In genomic region chr9:86281577-86282076, GRCh38 we compare ENCODE assay signal across 1 cellular context.
TF ChIP-seq lines count a peak whose summit lies in the region.

No MANE protein-coding gene starts in this region.

TF ChIP-seq in HepG2, 621 proteins besides CTCF, POLR2A, EP300 and RAD21 (continued from another document and continues in another):
- TF ChIP-seq CBX1 (IDR thresholded peaks at IDR 0.05; ENCODE audit: low read depth) (no peak), ZBTB10 (CRISPR knock-in tag; IDR thresholded peaks at IDR 0.05; ENCODE audit: borderline replicate concordance) (peak; percentile 15; the same call in 1 of the 2 replicates), MXD3 (CRISPR knock-in tag; IDR thresholded peaks at IDR 0.05) (no peak; the same call in 1 of the 2 replicates), POGZ (CRISPR knock-in tag; IDR thresholded peaks at IDR 0.05) (0 out of 2 replicates have a peak, but pooled peaks have one; percentile 23), SOX13 (IDR thresholded peaks at IDR 0.05) (no peak), SOX13 (CRISPR knock-in tag; conservative IDR thresholded peaks at IDR 0.05 in 1 of 2, IDR thresholded peaks at IDR 0.05 in 1 of 2) (no peak; a peak in 1 of 4 replicates), NKX3-1 (CRISPR knock-in tag; IDR thresholded peaks at IDR 0.05) (no peak), PHF8 (CRISPR knock-in tag; IDR thresholded peaks at IDR 0.05) (peak; percentile 83; the same call in 1 of the 2 replicates), ZNF574 (CRISPR knock-in tag; IDR thresholded peaks at IDR 0.05) (no peak), MAFF (IDR thresholded peaks at IDR 0.05; ENCODE audit: low read depth, low read length) (no peak), ZNF768 (CRISPR knock-in tag; IDR thresholded peaks at IDR 0.05) (no peak), KDM1A (CRISPR knock-in tag; IDR thresholded peaks at IDR 0.05) (no peak), NR2F2 (IDR thresholded peaks at IDR 0.05; ENCODE audit: borderline replicate concordance, low read depth) (peak; percentile 50; the same call in 1 of the 2 replicates), RBAK (CRISPR knock-in tag; IDR thresholded peaks at IDR 0.05) (no peak), ZNF256 (CRISPR knock-in tag; conservative IDR thresholded peaks at IDR 0.05) (no peak), KLF13 (CRISPR knock-in tag; IDR thresholded peaks at IDR 0.05) (peak; percentile 49; the same call in 1 of the 2 replicates), SMAD3 (CRISPR knock-in tag; IDR thresholded peaks at IDR 0.05) (peak; percentile 14; the same call in 1 of the 2 replicates), CSRNP1 (CRISPR knock-in tag; IDR thresholded peaks at IDR 0.05) (0 out of 2 replicates have a peak, but pooled peaks have one; percentile 6), ZNF782 (CRISPR knock-in tag; IDR thresholded peaks at IDR 0.05; ENCODE audit: borderline replicate concordance) (no peak), CERS6 (CRISPR knock-in tag; IDR thresholded peaks at IDR 0.05) (no peak), ZNF839 (CRISPR knock-in tag; IDR thresholded peaks at IDR 0.05; ENCODE audit: borderline replicate concordance) (peak; percentile 81; the same call in 1 of the 2 replicates), BCL6 (CRISPR knock-in tag; IDR thresholded peaks at IDR 0.05) (no peak), ZNF317 (CRISPR knock-in tag; IDR thresholded peaks at IDR 0.05) (0 out of 2 replicates have a peak, but pooled peaks have one; percentile 44), ESRRA (CRISPR knock-in tag; IDR thresholded peaks at IDR 0.05; ENCODE audit: low read depth) (peak; percentile 7; the same call in 1 of the 2 replicates)
- TF ChIP-seq, protein P1, sequence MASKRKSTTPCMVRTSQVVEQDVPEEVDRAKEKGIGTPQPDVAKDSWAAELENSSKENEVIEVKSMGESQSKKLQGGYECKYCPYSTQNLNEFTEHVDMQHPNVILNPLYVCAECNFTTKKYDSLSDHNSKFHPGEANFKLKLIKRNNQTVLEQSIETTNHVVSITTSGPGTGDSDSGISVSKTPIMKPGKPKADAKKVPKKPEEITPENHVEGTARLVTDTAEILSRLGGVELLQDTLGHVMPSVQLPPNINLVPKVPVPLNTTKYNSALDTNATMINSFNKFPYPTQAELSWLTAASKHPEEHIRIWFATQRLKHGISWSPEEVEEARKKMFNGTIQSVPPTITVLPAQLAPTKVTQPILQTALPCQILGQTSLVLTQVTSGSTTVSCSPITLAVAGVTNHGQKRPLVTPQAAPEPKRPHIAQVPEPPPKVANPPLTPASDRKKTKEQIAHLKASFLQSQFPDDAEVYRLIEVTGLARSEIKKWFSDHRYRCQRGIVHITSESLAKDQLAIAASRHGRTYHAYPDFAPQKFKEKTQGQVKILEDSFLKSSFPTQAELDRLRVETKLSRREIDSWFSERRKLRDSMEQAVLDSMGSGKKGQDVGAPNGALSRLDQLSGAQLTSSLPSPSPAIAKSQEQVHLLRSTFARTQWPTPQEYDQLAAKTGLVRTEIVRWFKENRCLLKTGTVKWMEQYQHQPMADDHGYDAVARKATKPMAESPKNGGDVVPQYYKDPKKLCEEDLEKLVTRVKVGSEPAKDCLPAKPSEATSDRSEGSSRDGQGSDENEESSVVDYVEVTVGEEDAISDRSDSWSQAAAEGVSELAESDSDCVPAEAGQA (IDR thresholded peaks at IDR 0.05; ENCODE audit: low read depth), result no peak
- TF ChIP-seq, protein P1 (CRISPR knock-in tag; IDR thresholded peaks at IDR 0.05; ENCODE audit: borderline replicate concordance), result peak; percentile 17; the same call in 1 of the 2 replicates
- TF ChIP-seq, protein P2, sequence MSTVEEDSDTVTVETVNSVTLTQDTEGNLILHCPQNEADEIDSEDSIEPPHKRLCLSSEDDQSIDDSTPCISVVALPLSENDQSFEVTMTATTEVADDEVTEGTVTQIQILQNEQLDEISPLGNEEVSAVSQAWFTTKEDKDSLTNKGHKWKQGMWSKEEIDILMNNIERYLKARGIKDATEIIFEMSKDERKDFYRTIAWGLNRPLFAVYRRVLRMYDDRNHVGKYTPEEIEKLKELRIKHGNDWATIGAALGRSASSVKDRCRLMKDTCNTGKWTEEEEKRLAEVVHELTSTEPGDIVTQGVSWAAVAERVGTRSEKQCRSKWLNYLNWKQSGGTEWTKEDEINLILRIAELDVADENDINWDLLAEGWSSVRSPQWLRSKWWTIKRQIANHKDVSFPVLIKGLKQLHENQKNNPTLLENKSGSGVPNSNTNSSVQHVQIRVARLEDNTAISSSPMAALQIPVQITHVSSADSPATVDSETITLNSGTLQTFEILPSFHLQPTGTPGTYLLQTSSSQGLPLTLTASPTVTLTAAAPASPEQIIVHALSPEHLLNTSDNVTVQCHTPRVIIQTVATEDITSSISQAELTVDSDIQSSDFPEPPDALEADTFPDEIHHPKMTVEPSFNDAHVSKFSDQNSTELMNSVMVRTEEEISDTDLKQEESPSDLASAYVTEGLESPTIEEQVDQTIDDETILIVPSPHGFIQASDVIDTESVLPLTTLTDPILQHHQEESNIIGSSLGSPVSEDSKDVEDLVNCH (CRISPR knock-in tag; IDR thresholded peaks at IDR 0.05), result no peak
- TF ChIP-seq, protein P3, sequence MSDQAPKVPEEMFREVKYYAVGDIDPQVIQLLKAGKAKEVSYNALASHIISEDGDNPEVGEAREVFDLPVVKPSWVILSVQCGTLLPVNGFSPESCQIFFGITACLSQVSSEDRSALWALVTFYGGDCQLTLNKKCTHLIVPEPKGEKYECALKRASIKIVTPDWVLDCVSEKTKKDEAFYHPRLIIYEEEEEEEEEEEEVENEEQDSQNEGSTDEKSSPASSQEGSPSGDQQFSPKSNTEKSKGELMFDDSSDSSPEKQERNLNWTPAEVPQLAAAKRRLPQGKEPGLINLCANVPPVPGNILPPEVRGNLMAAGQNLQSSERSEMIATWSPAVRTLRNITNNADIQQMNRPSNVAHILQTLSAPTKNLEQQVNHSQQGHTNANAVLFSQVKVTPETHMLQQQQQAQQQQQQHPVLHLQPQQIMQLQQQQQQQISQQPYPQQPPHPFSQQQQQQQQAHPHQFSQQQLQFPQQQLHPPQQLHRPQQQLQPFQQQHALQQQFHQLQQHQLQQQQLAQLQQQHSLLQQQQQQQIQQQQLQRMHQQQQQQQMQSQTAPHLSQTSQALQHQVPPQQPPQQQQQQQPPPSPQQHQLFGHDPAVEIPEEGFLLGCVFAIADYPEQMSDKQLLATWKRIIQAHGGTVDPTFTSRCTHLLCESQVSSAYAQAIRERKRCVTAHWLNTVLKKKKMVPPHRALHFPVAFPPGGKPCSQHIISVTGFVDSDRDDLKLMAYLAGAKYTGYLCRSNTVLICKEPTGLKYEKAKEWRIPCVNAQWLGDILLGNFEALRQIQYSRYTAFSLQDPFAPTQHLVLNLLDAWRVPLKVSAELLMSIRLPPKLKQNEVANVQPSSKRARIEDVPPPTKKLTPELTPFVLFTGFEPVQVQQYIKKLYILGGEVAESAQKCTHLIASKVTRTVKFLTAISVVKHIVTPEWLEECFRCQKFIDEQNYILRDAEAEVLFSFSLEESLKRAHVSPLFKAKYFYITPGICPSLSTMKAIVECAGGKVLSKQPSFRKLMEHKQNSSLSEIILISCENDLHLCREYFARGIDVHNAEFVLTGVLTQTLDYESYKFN (CRISPR knock-in tag; conservative IDR thresholded peaks at IDR 0.05), result 0 out of 2 replicates have a peak, but pooled peaks have one; percentile 30
